ENCODE assay signal across 13 cellular contexts in genomic region chr16:58499092-58499511, GRCh38. TPM values are rescaled to one million over a fixed set of nuclear protein-coding genes. Genes with fewer than 3 reads are reported as not detected.
DNase-seq lines count a peak whose midpoint lies in the region; ATAC-seq and TF ChIP-seq lines count a peak whose summit lies in the region.
"Had no signal": no experiment of that assay in that cellular context is flagged by ENCODE, and none has a peak within 500 bp of the region (broad histone marks: within the 10 kb centered on the region; RNA-seq: fewer than 3 reads in every experiment).

No MANE protein-coding gene starts in this region.

- intact Hi-C loops in left ventricle myocardium inferior (cut with micrococcal nuclease) (no loop called here), mucosa of descending colon (cut with DNase I, micrococcal nuclease) (no loop called here)

- H3K4me3 ChIP-seq in left ventricle myocardium inferior (no peak overlapping the region), right atrium auricular region (no peak overlapping the region), neural cell (ENCODE audit: low read length) (peak overlapping the region; percentile 76), WERI-Rb-1 (ENCODE audit: low read depth, low read length) (no peak overlapping the region), mucosa of descending colon (no peak overlapping the region)
- H3K4me3 ChIP-seq: HAP-1 had no signal

- in situ Hi-C loops in GM13977 (cut with MboI; ENCODE audit: low pct_unique_long_range_greater_than_20kb, low sequenced_read_pairs, unreplicated experiment): loop anchor here (10.0 kb wide), 1 partner anchor 154 kb away; no protein-coding TSS in a partner anchor

- H2AFZ ChIP-seq in neural cell (ENCODE audit: low read depth, low read length): no peak overlapping the region

- H3K27ac Mint-ChIP-seq in type B pancreatic cell: no peak overlapping the region

- H3K9me2 ChIP-seq in neural cell (ENCODE audit: insufficient read depth, low read length): no peaks in the 10 kb centered on the region

- H3K36me3 Mint-ChIP-seq in type B pancreatic cell: no peaks in the 10 kb centered on the region
- H3K36me3 Mint-ChIP-seq: CD14-positive monocyte, IgD-negative memory B cell had no signal

- peak overlapping the region; percentile 77 for H3K4me2 ChIP-seq in neural cell (ENCODE audit: low read length)

- H3K9ac ChIP-seq in neural cell (ENCODE audit: low read length): peak overlapping the region; percentile 90

- peaks cover 41% of the 10 kb centered on the region for H3K79me2 ChIP-seq in neural cell (replicated peaks; ENCODE audit: insufficient read depth, low read length)

- H3F3A ChIP-seq in neural cell (ENCODE audit: insufficient read depth, low read length, poor library complexity, severe bottlenecking): peaks cover 21% of the 10 kb centered on the region

- TF ChIP-seq CTCF in left ventricle myocardium inferior (IDR thresholded peaks at IDR 0.05; ENCODE audit: borderline replicate concordance): no peak
- TF ChIP-seq CTCF in right atrium auricular region (IDR thresholded peaks at IDR 0.05): no peak
- no peak for TF ChIP-seq CTCF in neural cell (IDR thresholded peaks at IDR 0.05; ENCODE audit: poor library complexity, severe bottlenecking)
- no peak for TF ChIP-seq CTCF in type B pancreatic cell (conservative IDR thresholded peaks at IDR 0.05)
- no peak for TF ChIP-seq CTCF in GM13977 (IDR thresholded peaks at IDR 0.05; ENCODE audit: extremely low read depth, insufficient read depth, missing control alignments)
- TF ChIP-seq CTCF in WERI-Rb-1 (IDR thresholded peaks at IDR 0.05; ENCODE audit: low read depth, low read length): no peak
- TF ChIP-seq CTCF in mucosa of descending colon (IDR thresholded peaks at IDR 0.05): no peak

- H3K27ac ChIP-seq in left ventricle myocardium inferior (replicated peaks) (peak overlapping the region; percentile 83), right atrium auricular region (no peak overlapping the region), cingulate gyrus (ENCODE audit: low read depth, low read length) (peak overlapping the region; percentile 83), neural cell (ENCODE audit: low read length) (peak overlapping the region; percentile 100), WERI-Rb-1 (no peak overlapping the region)

- H3K4me1 ChIP-seq in left ventricle myocardium inferior (peaks cover 69% of the 10 kb centered on the region), right atrium auricular region (peaks cover 0 to 39% of the 10 kb centered on the region in 2 donors), mucosa of descending colon (ENCODE audit: low read depth) (peaks cover 13% of the 10 kb centered on the region)
- H3K4me1 ChIP-seq: HAP-1 had no signal

- DNase-seq in left ventricle myocardium inferior: no peak
- no peak for DNase-seq in right atrium auricular region (ENCODE audit: low spot score)
- no peak for DNase-seq in type B pancreatic cell (ENCODE audit: extremely low spot score, unreplicated experiment)
- DNase-seq in GM13977 (ENCODE audit: low spot score): no peak
- no peak for DNase-seq in WERI-Rb-1
- no peak for DNase-seq in mucosa of descending colon
- DNase-seq: NK-92 treated with Interleukin-12 subunit alpha and Interleukin-12 subunit beta, amount 100 ng/mL, for 24 hours had no signal

- H3K9me3 Mint-ChIP-seq in type B pancreatic cell: no peaks in the 10 kb centered on the region
- H3K9me3 Mint-ChIP-seq: IgD-negative memory B cell had no signal

- H3K27me3 ChIP-seq in left ventricle myocardium inferior (ENCODE audit: low read depth): peaks cover 11% of the 10 kb centered on the region
- no peaks in the 10 kb centered on the region for H3K27me3 ChIP-seq in right atrium auricular region
- no peaks in the 10 kb centered on the region for H3K27me3 ChIP-seq in neural cell (ENCODE audit: insufficient read depth, low read depth, low read length)
- no peaks in the 10 kb centered on the region for H3K27me3 ChIP-seq in WERI-Rb-1 (ENCODE audit: insufficient read depth, low read depth, severe bottlenecking)

- peaks cover 12% of the 10 kb centered on the region for H3K36me3 ChIP-seq in left ventricle myocardium inferior
- H3K36me3 ChIP-seq in right atrium auricular region: peaks cover 3% of the 10 kb centered on the region
- H3K36me3 ChIP-seq in neural cell (ENCODE audit: insufficient read depth, low read length): no peaks in the 10 kb centered on the region
- H3K36me3 ChIP-seq in WERI-Rb-1: no peaks in the 10 kb centered on the region
- H3K36me3 ChIP-seq in mucosa of descending colon (ENCODE audit: low read depth): no peaks in the 10 kb centered on the region
- H3K36me3 ChIP-seq: HAP-1 had no signal

- ATAC-seq in mucosa of descending colon: no peak

- TF ChIP-seq EP300 in neural cell (conservative IDR thresholded peaks at IDR 0.05; ENCODE audit: poor library complexity, severe bottlenecking): no peak

- H3K4me3 Mint-ChIP-seq in type B pancreatic cell: peak overlapping the region; percentile 8

- H3K9me3 ChIP-seq in left ventricle myocardium inferior (replicated peaks) (no peaks in the 10 kb centered on the region), right atrium auricular region (no peaks in the 10 kb centered on the region), neural cell (ENCODE audit: low read length) (no peaks in the 10 kb centered on the region), WERI-Rb-1 (ENCODE audit: severe bottlenecking) (no peaks in the 10 kb centered on the region), mucosa of descending colon (no peaks in the 10 kb centered on the region)
- H3K9me3 ChIP-seq: A549, HAP-1 had no signal

- peaks cover 4% of the 10 kb centered on the region for H4K20me1 ChIP-seq in neural cell (ENCODE audit: insufficient read depth)

- H3K4me1 Mint-ChIP-seq in type B pancreatic cell (ENCODE audit: unreplicated experiment): peaks cover 19% of the 10 kb centered on the region

- H3K27me3 Mint-ChIP-seq in type B pancreatic cell: no peaks in the 10 kb centered on the region

- TF ChIP-seq RAD21 in neural cell (conservative IDR thresholded peaks at IDR 0.05): no peak

TF ChIP-seq in neural cell, 6 proteins besides CTCF, POLR2A, EP300 and RAD21:
- TF ChIP-seq SMC3 (conservative IDR thresholded peaks at IDR 0.05; ENCODE audit: poor library complexity): no peak
- TF ChIP-seq POLR2AphosphoS5 (IDR thresholded peaks at IDR 0.05): no peak
- TF ChIP-seq MXI1 (conservative IDR thresholded peaks at IDR 0.05; ENCODE audit: poor library complexity, severe bottlenecking): no peak
- TF ChIP-seq TAF1 (IDR thresholded peaks at IDR 0.05; ENCODE audit: low read depth): no peak
- no peak for TF ChIP-seq EZH2 (IDR thresholded peaks at IDR 0.05; ENCODE audit: borderline replicate concordance, insufficient read depth, low read length, poor library complexity, severe bottlenecking)
- TF ChIP-seq REST (IDR thresholded peaks at IDR 0.05; ENCODE audit: borderline replicate concordance): no peak
TF ChIP-seq in neural cell: peak in this region for 0.

RNA-seq across cellular contexts. Expression of gene NDRG4, which starts 0.8 kb away (rescaled TPM):
- 763 TPM for total RNA-seq in left ventricle myocardium inferior
- 100 to 1,000 TPM; 163 to 238 TPM for total RNA-seq in right atrium auricular region
- 507 and 592 TPM in 2 replicates for polyA plus RNA-seq in neural cell
- 346 and 414 TPM in 2 replicates for polyA minus RNA-seq in neural cell
- 23.7 and 42.9 TPM in 2 replicates for total RNA-seq in type B pancreatic cell (ENCODE audit: low replicate concordance)
- 10 to 100 TPM in 1 of 3 donors, 1 to 10 TPM in 2; 3.0 to 15.8 (median 3.6) TPM for total RNA-seq in mucosa of descending colon
- polyA plus RNA-seq: CD14-positive monocyte had no signal

RNA-seq across cellular contexts. Expression of gene SETD6, which starts 16.2 kb away (rescaled TPM):
- total RNA-seq in left ventricle myocardium inferior (16.8 TPM), right atrium auricular region (10 to 100 TPM; 11.9 to 12.9 TPM), type B pancreatic cell (ENCODE audit: low replicate concordance) (32.6 and 36.5 TPM in 2 replicates), mucosa of descending colon (10 to 100 TPM; 12.8 to 17.5 (median 14.2) TPM)
- 59.4 and 61.2 TPM in 2 replicates for polyA plus RNA-seq in neural cell
- polyA minus RNA-seq in neural cell: 34.6 and 36.9 TPM in 2 replicates

Comparison
In these comparisons a context has a peak if more than half of its experiments do, and no peak if none do; other contexts are left out.
1. H3K27ac ChIP-seq: peak in left ventricle myocardium inferior (single experiment), cingulate gyrus (single experiment) and neural cell (single experiment); none in right atrium auricular region (0 of 2) and WERI-Rb-1 (single experiment).